Comparison of ENCODE assay signal across 8 cellular contexts in genomic region chr20:53943522-53944291, GRCh38.
DNase-seq lines count a peak whose midpoint lies in the region; ATAC-seq, FAIRE-seq and TF ChIP-seq lines count a peak whose summit lies in the region.

No MANE protein-coding gene starts in this region.

- no peak for ATAC-seq in HepG2

- no TSS peak for BruUV-seq in HepG2 (replicated peaks; lab: Mats Ljungman, UMichigan)

- CTCF ChIA-PET in HepG2 (lab: Yijun Ruan, JAX; ENCODE audit: low intra/inter-chr PET ratio, low total read pairs), result interaction anchor here (1.6 to 7.4 kb wide), 2 partner anchors 256 to 365 kb away, joined by 5 to 107 read pairs; no protein-coding TSS in a partner anchor

- H3K4me1 ChIP-seq in HepG2 (ENCODE audit: insufficient read depth, low read length) (peaks cover 63% of the 10 kb centered on the region), vagina (peaks cover 35% of the 10 kb centered on the region)

- no peak overlapping the region for H3K9ac ChIP-seq in HepG2 (ENCODE audit: insufficient read depth, low read depth, low read length)

- H3K4me3 ChIP-seq in HepG2 (replicated peaks in 1 of 3; ENCODE audit: insufficient read depth in 1 of 3, low read depth in 2 of 3, low read length in 3 of 3) (no peak overlapping the region), vagina (no peak overlapping the region)

- peak; percentile 23; the same call in 1 of the 2 replicates for TF ChIP-seq RAD21 in HepG2 (CRISPR knock-in tag; IDR thresholded peaks at IDR 0.05)

- H3K27me3 ChIP-seq in HepG2 (ENCODE audit: control insufficient read depth in 1 of 2, insufficient read depth in 2 of 2, low read length in 2 of 2) (no peaks in the 10 kb centered on the region), vagina (no peaks in the 10 kb centered on the region)

- no peaks in the 10 kb centered on the region for H4K20me1 ChIP-seq in HepG2 (ENCODE audit: insufficient read depth, low read length)

- TF ChIP-seq EP300 in HepG2 (IDR thresholded peaks at IDR 0.05; ENCODE audit: low read depth in 2 of 2, low read length in 2 of 2) (no peak), HepG2 (CRISPR knock-in tag; IDR thresholded peaks at IDR 0.05; ENCODE audit: borderline replicate concordance) (no peak)

- TF ChIP-seq POLR2A in HepG2 (IDR thresholded peaks at IDR 0.05; ENCODE audit: insufficient read depth in 1 of 2, low read depth in 2 of 2, low read length in 2 of 2) (no peak), vagina (IDR thresholded peaks at IDR 0.05) (no peak)

- intact Hi-C loops in HepG2 (cut with micrococcal nuclease; ENCODE audit: unreplicated experiment) (loop anchor here (1.0 kb wide), 1 partner anchor 119 kb away; no protein-coding TSS in a partner anchor), vagina (cut with DNase I) (no loop called here)

- no peaks in the 10 kb centered on the region for H3K9me3 ChIP-seq in HepG2 (ENCODE audit: low read length)
- no peaks in the 10 kb centered on the region for H3K9me3 ChIP-seq in vagina

- H3K36me3 ChIP-seq in HepG2 (replicated peaks in 1 of 2; ENCODE audit: control insufficient read depth in 1 of 2, insufficient read depth in 2 of 2, low read length in 2 of 2) (no peaks in the 10 kb centered on the region), vagina (no peaks in the 10 kb centered on the region)

- H2AFZ ChIP-seq in HepG2 (ENCODE audit: low read length), result no peak overlapping the region

- FAIRE-seq in HepG2 (lab: Jason Lieb, UNC), result no peak

- TF ChIP-seq CTCF in HepG2 (CRISPR knock-in tag; IDR thresholded peaks at IDR 0.05), result peak; percentile 55
- TF ChIP-seq CTCF in vagina (IDR thresholded peaks at IDR 0.05), result peak in 2 of 3 experiments; percentile 11 to 53

- in situ Hi-C loops in HepG2 (cut with HindIII; ENCODE audit: extremely low pct_ligation_motif_present, low pct_unique_long_range_greater_than_20kb), result loop anchor here (5.0 kb wide), 3 partner anchors 254 to 531 kb away; no protein-coding TSS in a partner anchor

- peak; percentile 38 for DNase-seq in 8988T
- DNase-seq in GM03348 (ENCODE audit: low spot score), result peak; percentile 63
- peak; percentile 68 for DNase-seq in OCI-M1 (lab: John Stamatoyannopoulos, UW)
- peak; percentile 28 for DNase-seq in amniotic epithelial cell (ENCODE audit: low read depth)
- peak; percentile 34 for DNase-seq in HepG2 (ENCODE audit: low spot score)
- no peak for DNase-seq in vagina (ENCODE audit: extremely low spot score in 2 of 2)
- no peak for DNase-seq in NCI-H187 treated with DMSO at 0.1 percent for 48 hours (lab: John Stamatoyannopoulos, UW)
- DNase-seq in NCI-H1417 (lab: John Stamatoyannopoulos, UW), result no peak

- H3K4me2 ChIP-seq in HepG2 (ENCODE audit: low read depth, low read length), result peak overlapping the region; percentile 57; the same call in 1 of the 2 replicates

- POLR2A ChIA-PET in HepG2 (lab: Yijun Ruan, JAX), result interaction anchor here (1.4 to 1.5 kb wide), 3 partner anchors 28 to 364 kb away, joined by 3 to 6 read pairs (median 4); no protein-coding TSS in a partner anchor

- no peak overlapping the region for H3K27ac ChIP-seq in HepG2 (ENCODE audit: extremely low read length, insufficient read depth, low read length)
- no peak overlapping the region for H3K27ac ChIP-seq in vagina

- no peaks in the 10 kb centered on the region for H3K79me2 ChIP-seq in HepG2 (ENCODE audit: insufficient read depth, low read length)

- 50% methylated on average over 11 of the region's 11 CpGs for WGBS in HepG2 (ENCODE audit: low lambda C conversion rate)

TF ChIP-seq in HepG2, 621 proteins besides CTCF, POLR2A, EP300 and RAD21:
- TF ChIP-seq CEBPG (CRISPR knock-in tag; IDR thresholded peaks at IDR 0.05) (no peak), STAG1 (CRISPR knock-in tag; IDR thresholded peaks at IDR 0.05) (peak; percentile 72), ZBTB44 (CRISPR knock-in tag; IDR thresholded peaks at IDR 0.05) (no peak), CREM (IDR thresholded peaks at IDR 0.05) (peak; percentile 6; the same call in 1 of the 2 replicates), CREM (CRISPR knock-in tag; IDR thresholded peaks at IDR 0.05) (no peak), STAT6 (CRISPR knock-in tag; IDR thresholded peaks at IDR 0.05; ENCODE audit: borderline replicate concordance) (peak; percentile 48; the same call in 1 of the 2 replicates), SMC3 (IDR thresholded peaks at IDR 0.05; ENCODE audit: low read length) (peak; percentile 73), ATF4 (CRISPR knock-in tag; IDR thresholded peaks at IDR 0.05) (0 out of 4 replicates have a peak, but pooled peaks of 1 of the 2 experiments have one; percentile 31), ARID3A (IDR thresholded peaks at IDR 0.05; ENCODE audit: low read depth, low read length) (0 out of 2 replicates have a peak, but pooled peaks have one; percentile 66)

Comparison
In these comparisons a context has a peak if more than half of its experiments do, and no peak if none do; other contexts are left out.
1. DNase-seq: peak in 8988T (single experiment), GM03348 (single experiment), OCI-M1 (single experiment), amniotic epithelial cell (single experiment) and HepG2 (single experiment); none in vagina (0 of 2), NCI-H187 treated with DMSO at 0.1 percent for 48 hours (single experiment) and NCI-H1417 (0 of 3).